In the genomic region with DNA sequence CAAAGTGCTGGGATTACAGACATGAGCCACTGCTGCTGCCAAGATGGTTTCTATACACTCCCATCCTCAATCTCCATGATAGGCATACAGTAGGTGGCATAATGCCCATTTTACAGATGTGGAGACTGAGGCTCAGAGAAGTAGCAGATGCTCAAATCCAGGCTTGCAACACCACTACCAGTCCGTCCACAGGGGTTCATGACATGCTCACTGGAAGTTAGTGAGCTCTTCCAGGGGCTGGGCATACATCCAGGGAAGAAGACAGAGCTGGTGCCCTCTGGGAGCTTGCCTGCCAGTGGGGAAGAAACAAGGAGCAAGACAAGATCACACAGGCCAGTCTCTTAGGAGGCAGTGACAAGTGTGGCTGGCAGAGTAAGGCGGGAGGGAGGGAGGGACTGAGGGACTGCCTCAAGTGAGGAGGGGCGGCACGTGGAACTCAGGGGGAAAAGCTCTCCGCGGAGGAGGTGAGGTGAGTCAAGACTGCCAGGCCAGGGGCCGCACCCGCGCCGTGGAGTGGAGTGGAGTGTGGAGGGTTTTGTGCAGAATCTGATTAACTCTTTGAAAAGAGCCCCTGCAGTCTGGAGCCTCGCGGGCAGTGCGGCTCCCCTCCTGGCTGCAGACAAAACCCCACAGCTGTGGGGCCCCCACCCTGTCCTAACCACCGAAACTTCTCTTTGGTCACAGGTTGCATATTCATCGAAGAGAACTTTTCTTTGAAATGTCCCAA, we compare ENCODE assay signal across 9 cellular contexts. TPM values are rescaled to one million over a fixed set of nuclear protein-coding genes. Genes with fewer than 3 reads are reported as not detected.
DNase-seq lines count a peak whose midpoint lies in the region; ATAC-seq and TF ChIP-seq lines count a peak whose summit lies in the region.
"Had no signal": no experiment of that assay in that cellular context is flagged by ENCODE, and none has a peak within 500 bp of the region (broad histone marks: within the 10 kb centered on the region; RNA-seq: fewer than 3 reads in every experiment).

No MANE protein-coding gene starts in this region.

- DNase-seq in GM19240 (ENCODE audit: insufficient read length, low spot score) (peak; percentile 89), IMR-90 (peak; percentile 37), cerebellar cortex (ENCODE audit: low spot score) (peak; percentile 43), Calu3 (no peak), upper lobe of right lung (no peak)
- DNase-seq in stimulated activated effector memory CD8-positive, alpha-beta T cell treated with anti-CD3 and anti-CD28 coated beads, Interleukin-12 subunit alpha, Interleukin-12 subunit beta, amount 100 ng/mL, for 72 hours (ENCODE audit: low spot score in 2 of 2) = peak in 1 of 2 donors; percentile 73
- DNase-seq: stimulated activated CD4-positive, alpha-beta T cell treated with anti-CD3 and anti-CD28 coated beads, Interleukin-12 subunit alpha, Interleukin-12 subunit beta, amount 100 ng/mL, for 4 hours had no signal

- H3K36me3 Mint-ChIP-seq in stimulated activated effector memory CD8-positive, alpha-beta T cell treated with anti-CD3 and anti-CD28 coated beads, Interleukin-12 subunit alpha, Interleukin-12 subunit beta, amount 100 ng/mL, for 72 hours = peaks cover 67% of the 10 kb centered on the region
- peaks cover 74% of the 10 kb centered on the region for H3K36me3 Mint-ChIP-seq in Calu3 (ENCODE audit: insufficient read depth, unreplicated experiment)

- intact Hi-C loops in IMR-90 (cut with micrococcal nuclease) (no loop called here), Calu3 (cut with micrococcal nuclease; ENCODE audit: unreplicated experiment) (no loop called here), upper lobe of right lung (cut with DNase I) (no loop called here)

- no peak overlapping the region for H3K14ac ChIP-seq in IMR-90 (replicated peaks; ENCODE audit: low read depth, low read length)

- H3K9ac ChIP-seq in IMR-90 (ENCODE audit: low read depth, low read length) = no peak overlapping the region

- H3K56ac ChIP-seq in IMR-90 (ENCODE audit: extremely low read depth, insufficient read depth, low read length) = no peak overlapping the region

- in situ Hi-C loops in IMR-90 (cut with MboI; ENCODE audit: low sequenced_read_pairs) = no loop called here

- H3K4me3 ChIP-seq in IMR-90 (ENCODE audit: insufficient read depth, low read depth, low read length) (no peak overlapping the region), upper lobe of right lung (no peak overlapping the region)
- H3K4me3 ChIP-seq: SK-N-MC had no signal

- BruUV-seq in IMR-90 (replicated peaks; lab: Mats Ljungman, UMichigan) = no TSS peak
- no TSS peak for BruUV-seq in Calu3 (replicated peaks; lab: Mats Ljungman, UMichigan)

- no peak for TF ChIP-seq RAD21 in IMR-90 (IDR thresholded peaks at IDR 0.05; ENCODE audit: low read length)

- peaks cover 9 to 52% of the 10 kb centered on the region in 2 experiments; a peak in 2 of 4 replicates for H3K79me1 ChIP-seq in IMR-90 (ENCODE audit: low read depth in 1 of 2, low read length in 2 of 2)

- H3K4me1 Mint-ChIP-seq in stimulated activated effector memory CD8-positive, alpha-beta T cell treated with anti-CD3 and anti-CD28 coated beads, Interleukin-12 subunit alpha, Interleukin-12 subunit beta, amount 100 ng/mL, for 72 hours = peaks cover 9% of the 10 kb centered on the region
- H3K4me1 Mint-ChIP-seq in Calu3 (ENCODE audit: low read depth, unreplicated experiment) = peaks cover 7% of the 10 kb centered on the region

- peak overlapping the region; percentile 8 for H2AFZ ChIP-seq in IMR-90 (replicated peaks; ENCODE audit: low read length, poor library complexity)

- no peak overlapping the region for H2BK5ac ChIP-seq in IMR-90 (ENCODE audit: low read depth, low read length, poor library complexity, severe bottlenecking)

- no peak for TF ChIP-seq POLR2A in IMR-90 (IDR thresholded peaks at IDR 0.05; ENCODE audit: low read depth, low read length)

- no peak overlapping the region for H3K4me2 ChIP-seq in IMR-90 (ENCODE audit: low read depth, low read length)

- H3K36me3 ChIP-seq in IMR-90 (ENCODE audit: control insufficient read depth, insufficient read depth, low read length) = peaks cover 62% of the 10 kb centered on the region
- H3K36me3 ChIP-seq in upper lobe of right lung = peaks cover 32% of the 10 kb centered on the region

- ATAC-seq in IMR-90 (ENCODE audit: low read depth) (no peak), upper lobe of right lung (no peak), GM19324 (IDR thresholded peaks at IDR 0.05; ENCODE audit: low FRiP score, unreplicated experiment) (no peak)
- ATAC-seq in stimulated activated effector memory CD8-positive, alpha-beta T cell treated with anti-CD3 and anti-CD28 coated beads, Interleukin-12 subunit alpha, Interleukin-12 subunit beta, amount 100 ng/mL, for 72 hours = peak; percentile 65

- H3K18ac ChIP-seq in IMR-90 (ENCODE audit: low read depth, low read length) = no peak overlapping the region

- 70% methylated on average over 6 of the region's 15 CpGs; no CpG with 5 or more reads in 1 of the 2 experiments for WGBS in IMR-90 (ENCODE audit: extremely low coverage in 2 of 2, insufficient read length in 1 of 2), 2 experiments

- H4K8ac ChIP-seq in IMR-90 (ENCODE audit: low read depth in 2 of 2, low read length in 2 of 2) = no peak overlapping the region

- H3K4me3 Mint-ChIP-seq in stimulated activated effector memory CD8-positive, alpha-beta T cell treated with anti-CD3 and anti-CD28 coated beads, Interleukin-12 subunit alpha, Interleukin-12 subunit beta, amount 100 ng/mL, for 72 hours = no peak overlapping the region
- no peak overlapping the region for H3K4me3 Mint-ChIP-seq in Calu3 (ENCODE audit: low read depth, unreplicated experiment)

- peak overlapping the region; percentile 24 for H3K23ac ChIP-seq in IMR-90 (ENCODE audit: low read depth, low read length)

- no peak overlapping the region for H3K4ac ChIP-seq in IMR-90 (ENCODE audit: low read depth, low read length)

- peaks cover 57% of the 10 kb centered on the region for H4K20me1 ChIP-seq in IMR-90 (ENCODE audit: insufficient read depth, low read length)

- H4K5ac ChIP-seq in IMR-90 (ENCODE audit: low read depth, low read length) = no peak overlapping the region

- no peaks in the 10 kb centered on the region for H3K9me1 ChIP-seq in IMR-90 (ENCODE audit: insufficient read depth, low read length)

- H3K27ac ChIP-seq in IMR-90 (ENCODE audit: insufficient read depth, low read length) (no peak overlapping the region), upper lobe of right lung (no peak overlapping the region)
- H3K27ac ChIP-seq: SK-N-MC had no signal

- no peaks in the 10 kb centered on the region for H3K27me3 ChIP-seq in IMR-90 (ENCODE audit: control insufficient read depth, insufficient read depth, low read length)
- no peaks in the 10 kb centered on the region for H3K27me3 ChIP-seq in upper lobe of right lung

- TF ChIP-seq CTCF in IMR-90 (conservative IDR thresholded peaks at IDR 0.05; ENCODE audit: low read depth, low read length) (no peak), Calu3 (IDR thresholded peaks at IDR 0.05; ENCODE audit: unreplicated experiment) (no peak), upper lobe of right lung (IDR thresholded peaks at IDR 0.05) (no peak)

- H3K9me3 ChIP-seq in IMR-90 (ENCODE audit: control insufficient read depth, insufficient read depth, low read length) = no peaks in the 10 kb centered on the region
- H3K9me3 ChIP-seq in upper lobe of right lung = no peaks in the 10 kb centered on the region

- H2BK15ac ChIP-seq in IMR-90 (ENCODE audit: low read depth, low read length) = no peak overlapping the region

- CTCF ChIA-PET in IMR-90 (lab: Yijun Ruan, JAX) (interaction anchor here (0.7 kb wide), 1 partner anchor 111 kb away, joined by 3 read pairs; no protein-coding TSS in a partner anchor), Calu3 (lab: Charles Lee) (no interaction called here)

- H2BK120ac ChIP-seq in IMR-90 (ENCODE audit: low read depth, low read length) = no peak overlapping the region

- H2BK20ac ChIP-seq in IMR-90 (ENCODE audit: low read depth, low read length) = no peak overlapping the region

- H2AK9ac ChIP-seq in IMR-90 (replicated peaks; ENCODE audit: low read depth, low read length, poor library complexity) = peak overlapping the region; percentile 12

- POLR2A ChIA-PET in IMR-90 (lab: Charles Lee; ENCODE audit: unreplicated experiment) = no interaction called here

- dilution Hi-C loops in IMR-90 (cut with HindIII; ENCODE audit: low sequenced_read_pairs, unreplicated experiment) = no loop called here

- H3K4me1 ChIP-seq in IMR-90 (ENCODE audit: control insufficient read depth, insufficient read depth, low read length) (peaks cover 11% of the 10 kb centered on the region), upper lobe of right lung (peaks cover 5% of the 10 kb centered on the region)

- H3K27ac Mint-ChIP-seq in stimulated activated effector memory CD8-positive, alpha-beta T cell treated with anti-CD3 and anti-CD28 coated beads, Interleukin-12 subunit alpha, Interleukin-12 subunit beta, amount 100 ng/mL, for 72 hours = peak overlapping the region; percentile 67
- H3K27ac Mint-ChIP-seq in Calu3 (ENCODE audit: unreplicated experiment) = no peak overlapping the region

- H3K27me3 Mint-ChIP-seq in Calu3 (ENCODE audit: unreplicated experiment) = no peaks in the 10 kb centered on the region

- H4K91ac ChIP-seq in IMR-90 (ENCODE audit: insufficient read depth, low read depth, low read length) = no peak overlapping the region

- H3K9me3 Mint-ChIP-seq in stimulated activated effector memory CD8-positive, alpha-beta T cell treated with anti-CD3 and anti-CD28 coated beads, Interleukin-12 subunit alpha, Interleukin-12 subunit beta, amount 100 ng/mL, for 72 hours = no peaks in the 10 kb centered on the region
- H3K9me3 Mint-ChIP-seq in Calu3 (ENCODE audit: low read depth, unreplicated experiment) = no peaks in the 10 kb centered on the region

- H2AK5ac ChIP-seq in IMR-90 (ENCODE audit: low read depth, low read length) = no peak overlapping the region

TF ChIP-seq in IMR-90, 13 proteins besides CTCF, POLR2A, EP300 and RAD21 (continues in another document):
- no peak for TF ChIP-seq MAFK (IDR thresholded peaks at IDR 0.05; ENCODE audit: low read depth, low read length)
- TF ChIP-seq RCOR1 (IDR thresholded peaks at IDR 0.05; ENCODE audit: insufficient replicate concordance, low read length) = no peak
- TF ChIP-seq MXI1 (IDR thresholded peaks at IDR 0.05; ENCODE audit: borderline replicate concordance, low read depth, low read length) = no peak
- TF ChIP-seq NFE2L2 (IDR thresholded peaks at IDR 0.05; ENCODE audit: low read depth, low read length) = no peak
- TF ChIP-seq CEBPB (IDR thresholded peaks at IDR 0.05; ENCODE audit: low read depth, low read length) = no peak
- no peak for TF ChIP-seq SMC3 (IDR thresholded peaks at IDR 0.05; ENCODE audit: low read depth, low read length)
- no peak for TF ChIP-seq FOS (IDR thresholded peaks at IDR 0.05; ENCODE audit: low read depth, low read length)
- no peak for TF ChIP-seq MAZ (IDR thresholded peaks at IDR 0.05; ENCODE audit: borderline replicate concordance, low read depth, low read length)

RNA-seq across cellular contexts. Expression of gene SREBF1, which starts 27.9 kb away (rescaled TPM):
- total RNA-seq in IMR-90 (2012; rRNA removed) (3.3 and 3.4 TPM in 2 replicates), Calu3 (2022) (104 and 110 TPM in 2 replicates), upper lobe of right lung (80.8 TPM)
- polyA plus RNA-seq in IMR-90 (2012; rRNA removed) = 20.4 and 22.3 TPM in 2 replicates
- 16.2 and 23.6 TPM in 2 replicates for polyA plus RNA-seq in IMR-90 (2012; cell fraction: cytosol; rRNA removed)
- 82.8 and 188 TPM in 2 replicates for polyA plus RNA-seq in IMR-90 (2012; cell fraction: nucleus; rRNA removed; ENCODE audit: low replicate concordance)

Comparison
In these comparisons a context has a peak if more than half of its experiments do, and no peak if none do; other contexts are left out.
1. DNase-seq: peak in GM19240 (single experiment), IMR-90 (single experiment) and cerebellar cortex (single experiment); none in Calu3 (single experiment) and upper lobe of right lung (single experiment).
2. RNA of gene SREBF1, which starts 27.9 kb away (total RNA-seq): 104 to 110 TPM in Calu3 and 80.8 TPM in upper lobe of right lung (single experiment); 3.3 to 3.4 TPM in IMR-90; every median in the first group is over 10 times any median in the second.